In genomic region chr16:10385725-10386516, GRCh38 we compare ENCODE assay signal across 1 cellular context.
TF ChIP-seq lines count a peak whose summit lies in the region.

TSS of gene ATF7IP2 (plus strand) at chr16:10386061. CDS start at chr16:10430621, 44,560 bp downstream.

TF ChIP-seq in HepG2, 621 proteins besides CTCF, POLR2A, EP300 and RAD21 (continued from another document and continues in another):
- TF ChIP-seq AHDC1 (CRISPR knock-in tag; IDR thresholded peaks at IDR 0.05; ENCODE audit: borderline replicate concordance) (peak; percentile 90), PRMT3 (CRISPR knock-in tag; IDR thresholded peaks at IDR 0.05; ENCODE audit: borderline replicate concordance, low read depth) (no peak), MTF1 (CRISPR knock-in tag; IDR thresholded peaks at IDR 0.05) (peak; percentile 76; the same call in 1 of the 2 replicates), JARID2 (CRISPR knock-in tag; IDR thresholded peaks at IDR 0.05; ENCODE audit: insufficient replicate concordance) (peak; percentile 45), CHCHD3 (CRISPR knock-in tag; IDR thresholded peaks at IDR 0.05) (0 out of 2 replicates have a peak, but pooled peaks have one; percentile 72), ZNF12 (CRISPR knock-in tag; IDR thresholded peaks at IDR 0.05) (peak; percentile 69), KAT7 (CRISPR knock-in tag; IDR thresholded peaks at IDR 0.05; ENCODE audit: borderline replicate concordance) (peak; percentile 100), FOXP4 (CRISPR knock-in tag; IDR thresholded peaks at IDR 0.05) (peak; percentile 89), ZNF687 (CRISPR knock-in tag; IDR thresholded peaks at IDR 0.05) (peak; percentile 98), IKZF4 (CRISPR knock-in tag; IDR thresholded peaks at IDR 0.05; ENCODE audit: borderline replicate concordance, low read depth, not compliant biosample characterization) (peak; percentile 98), ZNF280B (CRISPR knock-in tag; IDR thresholded peaks at IDR 0.05; ENCODE audit: borderline replicate concordance) (peak; percentile 100), ZUFSP (CRISPR knock-in tag; IDR thresholded peaks at IDR 0.05; ENCODE audit: borderline replicate concordance) (no peak), NFYC (CRISPR knock-in tag; IDR thresholded peaks at IDR 0.05) (peak; percentile 99), POLR2AphosphoS5 (IDR thresholded peaks at IDR 0.05; ENCODE audit: low read depth, low read length) (peak; percentile 100), HNRNPLL (IDR thresholded peaks at IDR 0.05; ENCODE audit: low read depth, low read length, poor library complexity, severe bottlenecking) (peak; percentile 97), ZNF589 (CRISPR knock-in tag; conservative IDR thresholded peaks at IDR 0.05) (peak; percentile 97), ZNF614 (CRISPR knock-in tag; IDR thresholded peaks at IDR 0.05; ENCODE audit: borderline replicate concordance) (peak; percentile 98; the same call in 1 of the 2 replicates), SETDB1 (CRISPR knock-in tag; IDR thresholded peaks at IDR 0.05; ENCODE audit: borderline replicate concordance) (0 out of 2 replicates have a peak, but pooled peaks have one; percentile 6), ZNF672 (CRISPR knock-in tag; IDR thresholded peaks at IDR 0.05) (no peak), ZNF619 (CRISPR knock-in tag; IDR thresholded peaks at IDR 0.05) (peak; percentile 74; the same call in 1 of the 2 replicates), PHF5A (CRISPR knock-in tag; IDR thresholded peaks at IDR 0.05; ENCODE audit: low read depth, unreplicated experiment) (peak; percentile 85), ZNF724P (CRISPR knock-in tag; IDR thresholded peaks at IDR 0.05; ENCODE audit: borderline replicate concordance) (no peak; the same call in 1 of the 2 replicates), ZNF350 (CRISPR knock-in tag; IDR thresholded peaks at IDR 0.05; ENCODE audit: borderline replicate concordance, low read depth) (peak; percentile 93; the same call in 1 of the 2 replicates), NR2F6 (IDR thresholded peaks at IDR 0.05) (no peak), NR2F6 (CRISPR knock-in tag; IDR thresholded peaks at IDR 0.05) (peak; percentile 85), SCMH1 (CRISPR knock-in tag; IDR thresholded peaks at IDR 0.05; ENCODE audit: borderline replicate concordance) (no peak), RNF2 (conservative IDR thresholded peaks at IDR 0.05; ENCODE audit: low read depth) (peak; percentile 89), TCF12 (IDR thresholded peaks at IDR 0.05) (no peak), TCF12 (CRISPR knock-in tag; IDR thresholded peaks at IDR 0.05) (peak; percentile 89; the same call in 1 of the 2 replicates), NCOA2 (CRISPR knock-in tag; IDR thresholded peaks at IDR 0.05) (peak; percentile 79), ATRX (CRISPR knock-in tag; IDR thresholded peaks at IDR 0.05; ENCODE audit: borderline replicate concordance) (no peak; the same call in 1 of the 2 replicates), ARID2 (CRISPR knock-in tag; IDR thresholded peaks at IDR 0.05; ENCODE audit: borderline replicate concordance) (peak; percentile 99), SIN3A (IDR thresholded peaks at IDR 0.05; ENCODE audit: borderline replicate concordance, low read depth, low read length) (peak; percentile 82; the same call in 1 of the 2 replicates), ZNF33B (CRISPR knock-in tag; IDR thresholded peaks at IDR 0.05) (peak; percentile 99)
- TF ChIP-seq, protein P1, sequence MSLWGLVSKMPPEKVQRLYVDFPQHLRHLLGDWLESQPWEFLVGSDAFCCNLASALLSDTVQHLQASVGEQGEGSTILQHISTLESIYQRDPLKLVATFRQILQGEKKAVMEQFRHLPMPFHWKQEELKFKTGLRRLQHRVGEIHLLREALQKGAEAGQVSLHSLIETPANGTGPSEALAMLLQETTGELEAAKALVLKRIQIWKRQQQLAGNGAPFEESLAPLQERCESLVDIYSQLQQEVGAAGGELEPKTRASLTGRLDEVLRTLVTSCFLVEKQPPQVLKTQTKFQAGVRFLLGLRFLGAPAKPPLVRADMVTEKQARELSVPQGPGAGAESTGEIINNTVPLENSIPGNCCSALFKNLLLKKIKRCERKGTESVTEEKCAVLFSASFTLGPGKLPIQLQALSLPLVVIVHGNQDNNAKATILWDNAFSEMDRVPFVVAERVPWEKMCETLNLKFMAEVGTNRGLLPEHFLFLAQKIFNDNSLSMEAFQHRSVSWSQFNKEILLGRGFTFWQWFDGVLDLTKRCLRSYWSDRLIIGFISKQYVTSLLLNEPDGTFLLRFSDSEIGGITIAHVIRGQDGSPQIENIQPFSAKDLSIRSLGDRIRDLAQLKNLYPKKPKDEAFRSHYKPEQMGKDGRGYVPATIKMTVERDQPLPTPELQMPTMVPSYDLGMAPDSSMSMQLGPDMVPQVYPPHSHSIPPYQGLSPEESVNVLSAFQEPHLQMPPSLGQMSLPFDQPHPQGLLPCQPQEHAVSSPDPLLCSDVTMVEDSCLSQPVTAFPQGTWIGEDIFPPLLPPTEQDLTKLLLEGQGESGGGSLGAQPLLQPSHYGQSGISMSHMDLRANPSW (CRISPR knock-in tag; IDR thresholded peaks at IDR 0.05; ENCODE audit: borderline replicate concordance), result no peak; the same call in 1 of the 2 replicates
- TF ChIP-seq, protein P2, sequence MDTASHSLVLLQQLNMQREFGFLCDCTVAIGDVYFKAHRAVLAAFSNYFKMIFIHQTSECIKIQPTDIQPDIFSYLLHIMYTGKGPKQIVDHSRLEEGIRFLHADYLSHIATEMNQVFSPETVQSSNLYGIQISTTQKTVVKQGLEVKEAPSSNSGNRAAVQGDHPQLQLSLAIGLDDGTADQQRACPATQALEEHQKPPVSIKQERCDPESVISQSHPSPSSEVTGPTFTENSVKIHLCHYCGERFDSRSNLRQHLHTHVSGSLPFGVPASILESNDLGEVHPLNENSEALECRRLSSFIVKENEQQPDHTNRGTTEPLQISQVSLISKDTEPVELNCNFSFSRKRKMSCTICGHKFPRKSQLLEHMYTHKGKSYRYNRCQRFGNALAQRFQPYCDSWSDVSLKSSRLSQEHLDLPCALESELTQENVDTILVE (CRISPR knock-in tag; IDR thresholded peaks at IDR 0.05), result peak; percentile 91
- TF ChIP-seq, protein P3, sequence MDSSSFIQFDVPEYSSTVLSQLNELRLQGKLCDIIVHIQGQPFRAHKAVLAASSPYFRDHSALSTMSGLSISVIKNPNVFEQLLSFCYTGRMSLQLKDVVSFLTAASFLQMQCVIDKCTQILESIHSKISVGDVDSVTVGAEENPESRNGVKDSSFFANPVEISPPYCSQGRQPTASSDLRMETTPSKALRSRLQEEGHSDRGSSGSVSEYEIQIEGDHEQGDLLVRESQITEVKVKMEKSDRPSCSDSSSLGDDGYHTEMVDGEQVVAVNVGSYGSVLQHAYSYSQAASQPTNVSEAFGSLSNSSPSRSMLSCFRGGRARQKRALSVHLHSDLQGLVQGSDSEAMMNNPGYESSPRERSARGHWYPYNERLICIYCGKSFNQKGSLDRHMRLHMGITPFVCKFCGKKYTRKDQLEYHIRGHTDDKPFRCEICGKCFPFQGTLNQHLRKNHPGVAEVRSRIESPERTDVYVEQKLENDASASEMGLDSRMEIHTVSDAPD (CRISPR knock-in tag; IDR thresholded peaks at IDR 0.05), result peak; percentile 90; the same call in 1 of the 2 replicates
- TF ChIP-seq, protein P4, sequence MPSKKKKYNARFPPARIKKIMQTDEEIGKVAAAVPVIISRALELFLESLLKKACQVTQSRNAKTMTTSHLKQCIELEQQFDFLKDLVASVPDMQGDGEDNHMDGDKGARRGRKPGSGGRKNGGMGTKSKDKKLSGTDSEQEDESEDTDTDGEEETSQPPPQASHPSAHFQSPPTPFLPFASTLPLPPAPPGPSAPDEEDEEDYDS (CRISPR knock-in tag; IDR thresholded peaks at IDR 0.05), result peak; percentile 100
